Comparison of ENCODE assay signal across 19 cellular contexts in the genomic region with DNA sequence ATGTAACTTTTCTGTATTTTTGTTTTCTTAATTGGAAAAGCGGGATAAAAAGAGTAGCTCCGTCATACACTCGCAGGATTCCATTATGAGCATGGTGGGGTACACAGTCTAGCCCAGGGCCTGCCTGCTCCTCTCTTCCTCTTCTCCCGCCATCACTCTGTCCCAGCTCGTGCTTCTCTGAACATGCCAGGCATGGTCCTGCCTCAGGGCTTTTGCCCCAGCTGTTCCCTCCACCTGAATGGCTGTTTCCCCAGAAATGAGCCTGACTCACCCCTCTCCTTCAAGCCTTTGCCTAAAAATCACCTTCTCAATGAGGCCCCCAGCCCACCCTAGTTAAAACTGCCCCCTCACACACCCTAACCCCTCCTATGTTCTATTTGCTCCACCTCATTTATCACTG.
"Had no signal": no experiment of that assay in that cellular context is flagged by ENCODE, and none has a peak within 500 bp of the region (broad histone marks: within the 10 kb centered on the region; RNA-seq: fewer than 3 reads in every experiment).

No MANE protein-coding gene starts in this region.

- H3K27ac Mint-ChIP-seq: activated B cell treated with CpG ODN at 0.5 μM for 24 hours; activated CD8-positive, alpha-beta T cell treated with anti-CD3 and anti-CD28 coated beads for 36 hours; activated naive CD4-positive, alpha-beta T cell treated with anti-CD3 and anti-CD28 coated beads, Interleukin-2, amount 50 U/mL, for 72 hours; natural killer cell; stimulated activated memory B cell treated with anti-CD40 and anti-IgM and Interleukin-4, amounts not matched to agents 10 μg/mL and 1 μg/mL and 100 μg/mL, for 72 hours; T-helper 1 cell treated with Interleukin-12 subunit alpha and Interleukin-12 subunit beta and Interleukin-4 antibody, amounts not matched to agents 30 μg/mL and 1 μg/mL, for 36 hours had no signal

- H3K4me1 Mint-ChIP-seq: activated B cell treated with CpG ODN at 0.5 μM for 24 hours had no signal

- H3K9me3 Mint-ChIP-seq: activated B cell treated with CpG ODN at 0.5 μM for 24 hours; activated CD8-positive, alpha-beta T cell treated with anti-CD3 and anti-CD28 coated beads for 36 hours; activated naive CD4-positive, alpha-beta T cell treated with anti-CD3 and anti-CD28 coated beads, Interleukin-2, amount 50 U/mL, for 72 hours; activated T-cell treated with anti-CD3 and anti-CD28 coated beads, Interleukin-2, amount 50 U/mL, for 4 hours; central memory CD8-positive, alpha-beta T cell; natural killer cell; stimulated activated memory B cell treated with anti-CD40 and anti-IgM and Interleukin-4, amounts not matched to agents 10 μg/mL and 1 μg/mL and 100 μg/mL, for 72 hours; T-helper 1 cell treated with Interleukin-12 subunit alpha and Interleukin-12 subunit beta and Interleukin-4 antibody, amounts not matched to agents 30 μg/mL and 1 μg/mL, for 36 hours had no signal

- H3K36me3 Mint-ChIP-seq: activated naive CD4-positive, alpha-beta T cell treated with anti-CD3 and anti-CD28 coated beads, Interleukin-2, amount 50 U/mL, for 72 hours; natural killer cell; stimulated activated memory B cell treated with anti-CD40 and anti-IgM and Interleukin-4, amounts not matched to agents 10 μg/mL and 1 μg/mL and 100 μg/mL, for 72 hours had no signal

- H3K36me3 ChIP-seq: thyroid gland, uterus had no signal

- H3K27me3 ChIP-seq: body of pancreas, thyroid gland, uterus had no signal

- H3K4me3 Mint-ChIP-seq: activated B cell treated with CpG ODN at 0.5 μM for 24 hours; activated CD8-positive, alpha-beta T cell treated with anti-CD3 and anti-CD28 coated beads for 36 hours; activated T-cell treated with anti-CD3 and anti-CD28 coated beads, Interleukin-2, amount 50 U/mL, for 4 hours; central memory CD8-positive, alpha-beta T cell; natural killer cell; stimulated activated memory B cell treated with anti-CD40 and anti-IgM and Interleukin-4, amounts not matched to agents 10 μg/mL and 1 μg/mL and 100 μg/mL, for 72 hours; T-helper 1 cell treated with Interleukin-12 subunit alpha and Interleukin-12 subunit beta and Interleukin-4 antibody, amounts not matched to agents 30 μg/mL and 1 μg/mL, for 36 hours had no signal

- H3K9me3 ChIP-seq: body of pancreas, mucosa of descending colon, thyroid gland, uterus had no signal

- DNase-seq: activated B cell treated with CpG ODN at 0.5 μM for 24 hours; activated CD4-positive, alpha-beta T cell treated with anti-CD3 and anti-CD28 coated beads for 48 hours; activated CD8-positive, alpha-beta T cell treated with anti-CD3 and anti-CD28 coated beads for 36 hours; activated gamma-delta T cell; activated T-cell treated with anti-CD3 and anti-CD28 coated beads, Interleukin-2, amount 50 U/mL, for 4 hours; amygdala; body of pancreas; erythroblast; natural killer cell; occipital lobe; stimulated activated CD4-positive, alpha-beta T cell treated with anti-CD3 and anti-CD28 coated beads, Interleukin-2, amount 100 ng/mL, for 48 hours; thyroid gland; uterus had no signal

- H3K4me1 ChIP-seq: uterus had no signal

- ATAC-seq: activated CD8-positive, alpha-beta T cell treated with anti-CD3 and anti-CD28 coated beads for 36 hours; activated naive CD4-positive, alpha-beta T cell treated with anti-CD3 and anti-CD28 coated beads, Interleukin-2, amount 50 U/mL, for 72 hours; activated T-cell treated with anti-CD3 and anti-CD28 coated beads, Interleukin-2, amount 50 U/mL, for 4 hours; body of pancreas; left lobe of liver; mucosa of descending colon; natural killer cell; stimulated activated memory B cell treated with anti-CD40 and anti-IgM and Interleukin-4, amounts not matched to agents 10 μg/mL and 1 μg/mL and 100 μg/mL, for 72 hours had no signal

- H3K27me3 Mint-ChIP-seq: activated B cell treated with CpG ODN at 0.5 μM for 24 hours; activated CD8-positive, alpha-beta T cell treated with anti-CD3 and anti-CD28 coated beads for 36 hours; central memory CD8-positive, alpha-beta T cell; stimulated activated memory B cell treated with anti-CD40 and anti-IgM and Interleukin-4, amounts not matched to agents 10 μg/mL and 1 μg/mL and 100 μg/mL, for 72 hours had no signal

- H3K27ac ChIP-seq: body of pancreas, thyroid gland, uterus had no signal

- H3K4me3 ChIP-seq: body of pancreas, mucosa of descending colon, thyroid gland, uterus had no signal
